ENCODE assay signal across 24 cellular contexts in the genomic region with DNA sequence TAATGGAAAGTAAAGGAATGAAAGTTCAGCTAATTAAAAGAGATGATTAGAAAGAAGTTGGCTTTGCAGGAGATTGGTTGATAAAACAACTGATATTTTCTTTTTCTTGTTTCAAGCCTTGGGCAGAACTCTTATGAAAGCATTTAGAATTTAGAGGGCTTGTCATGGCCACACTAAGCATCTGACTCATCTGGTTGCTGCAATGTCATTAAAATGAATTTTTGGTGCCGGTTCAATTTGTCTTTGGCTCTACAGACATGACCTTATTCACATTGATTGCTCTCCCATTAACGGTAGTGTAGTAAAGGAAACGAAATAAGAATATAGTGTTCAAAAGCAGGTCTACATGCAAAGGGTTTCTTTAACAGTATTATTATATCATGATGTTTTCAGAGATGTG.
DNase-seq lines count a peak whose midpoint lies in the region; ATAC-seq and TF ChIP-seq lines count a peak whose summit lies in the region.
"Had no signal": no experiment of that assay in that cellular context is flagged by ENCODE, and none has a peak within 500 bp of the region (broad histone marks: within the 10 kb centered on the region; RNA-seq: fewer than 3 reads in every experiment).

No MANE protein-coding gene starts in this region.

- H3K4me1 ChIP-seq in mammary epithelial cell (ENCODE audit: insufficient read depth, low read length) = no peaks in the 10 kb centered on the region
- H3K4me1 ChIP-seq: A549, SJCRH30 had no signal

- H4K20me1 ChIP-seq in mammary epithelial cell (ENCODE audit: insufficient read depth, low read length) = no peaks in the 10 kb centered on the region

- no peak overlapping the region for H2AFZ ChIP-seq in mammary epithelial cell (ENCODE audit: low read depth, low read length)

- no peak for TF ChIP-seq CTCF in mammary epithelial cell (conservative IDR thresholded peaks at IDR 0.05 in 1 of 2, IDR thresholded peaks at IDR 0.05 in 1 of 2; ENCODE audit: extremely low read depth in 1 of 2, insufficient read depth in 1 of 2, low read depth in 1 of 2, low read length in 2 of 2)

- H3K27ac ChIP-seq in mammary epithelial cell (ENCODE audit: insufficient read depth, low read depth, low read length) = no peak overlapping the region
- H3K27ac ChIP-seq: A549, SJCRH30 had no signal

- H3K4me2 ChIP-seq in mammary epithelial cell (ENCODE audit: insufficient read depth, low read depth, low read length) = no peak overlapping the region
- H3K4me2 ChIP-seq: A549 had no signal

- DNase-seq in EL = peak; percentile 24
- DNase-seq in HCEC 1CT = peak; percentile 21
- DNase-seq in mammary epithelial cell = peak; percentile 7
- DNase-seq in fibroblast of peridontal ligament (ENCODE audit: extremely low read depth) = peak; percentile 18
- no peak for DNase-seq in effector CD8-positive, alpha-beta T cell (lab: John Stamatoyannopoulos, UW)
- no peak for DNase-seq in activated gamma-delta T cell treated with Interleukin-2 at 50 U/mL for 16 hours
- no peak for DNase-seq in NCI-H2227 treated with DMSO at 0.1 percent for 48 hours (lab: John Stamatoyannopoulos, UW)
- DNase-seq: CD8-positive, alpha-beta memory T cell; DMS 273 treated with DMSO at 0.1 percent for 48 hours; DMS79; Karpas-422; MV-4-11; NCI-H1105; NCI-H1436 treated with DMSO at 0.1 percent for 48 hours; NCI-H187 treated with DMSO at 0.1 percent for 48 hours; NCI-H2171 treated with DMSO at 0.1 percent for 48 hours; NCI-H524; NCI-H748 treated with DMSO at 0.1 percent for 48 hours; SJCRH30 had no signal

- CTCF ChIA-PET in mammary epithelial cell (lab: Charles Lee; ENCODE audit: low non-redundant PET) = no interaction called here

- H3K9me3 ChIP-seq in mammary epithelial cell (replicated peaks; ENCODE audit: insufficient read depth, low read length) = no peaks in the 10 kb centered on the region
- H3K9me3 ChIP-seq: A549, SJCRH30 had no signal

- no peaks in the 10 kb centered on the region for H3K79me2 ChIP-seq in mammary epithelial cell (ENCODE audit: insufficient read depth, low read length)

- dilution Hi-C loops in mammary epithelial cell (cut with HindIII; ENCODE audit: low sequenced_read_pairs) = no loop called here

- H3K27me3 ChIP-seq in mammary epithelial cell (ENCODE audit: insufficient read depth, low read length) = no peaks in the 10 kb centered on the region
- H3K27me3 ChIP-seq: SJCRH30 had no signal

- in situ Hi-C loops in mammary epithelial cell (cut with MboI; ENCODE audit: low sequenced_read_pairs in 2 of 2) = no loop called here

- no TSS peak for BruUV-seq in mammary epithelial cell (replicated peaks; lab: Mats Ljungman, UMichigan)

- no peak for ATAC-seq in HG02970 (IDR thresholded peaks at IDR 0.05; ENCODE audit: low FRiP score, unreplicated experiment)
- ATAC-seq: A549, HepG2, Right ventricle myocardium inferior, SK-N-SH treated with all-trans-retinoic acid at 6 μM for 48 hours had no signal

- intact Hi-C loops in mammary epithelial cell (cut with micrococcal nuclease) = loop anchor here (10.0 kb wide), 1 partner anchor 73 kb away; no protein-coding TSS in a partner anchor

- 4% methylated on average over 3 of the region's 3 CpGs for WGBS in mammary epithelial cell (ENCODE audit: low coverage, missing lambda C conversion rate)

- H3K4me3 ChIP-seq in mammary epithelial cell (replicated peaks in 1 of 3; ENCODE audit: insufficient read depth in 1 of 3, low read depth in 2 of 3, low read length in 3 of 3) = no peak overlapping the region
- H3K4me3 ChIP-seq: A549, SJCRH30 had no signal

- H3K36me3 ChIP-seq in mammary epithelial cell (ENCODE audit: insufficient read depth, low read length) = no peaks in the 10 kb centered on the region
- H3K36me3 ChIP-seq: SJCRH30 had no signal

- H3K9ac ChIP-seq in mammary epithelial cell (ENCODE audit: insufficient read depth, low read length) = no peak overlapping the region

Comparison
In these comparisons a context has a peak if more than half of its experiments do, and no peak if none do; other contexts are left out.
1. DNase-seq: peak in EL (single experiment), HCEC 1CT (single experiment), mammary epithelial cell (single experiment) and fibroblast of peridontal ligament (single experiment); none in effector CD8-positive, alpha-beta T cell (single experiment), activated gamma-delta T cell treated with Interleukin-2 at 50 U/mL for 16 hours (single experiment) and NCI-H2227 treated with DMSO at 0.1 percent for 48 hours (single experiment).